ENCODE assay signal across 8 cellular contexts in the genomic region with DNA sequence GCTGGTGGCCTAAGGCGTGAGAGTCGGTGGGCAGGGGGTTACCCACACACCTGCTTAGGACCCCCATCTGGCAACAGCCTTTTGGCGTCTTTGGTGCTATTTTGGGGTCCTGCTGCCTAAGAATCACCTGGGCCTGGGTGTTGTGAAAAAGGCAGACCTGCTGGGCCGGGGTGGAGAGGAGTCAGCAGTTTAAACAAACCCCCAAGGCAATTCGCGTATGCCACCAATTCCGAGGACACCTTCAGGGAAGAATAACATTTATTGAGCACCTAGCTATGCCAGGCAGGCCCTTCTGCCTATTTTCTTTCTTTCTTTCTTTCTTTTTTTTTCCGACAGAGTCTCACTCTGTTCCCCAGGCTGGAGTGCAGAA. TPM values are rescaled to one million over a fixed set of nuclear protein-coding genes. Genes with fewer than 3 reads are reported as not detected.
DNase-seq lines count a peak whose midpoint lies in the region; ATAC-seq, FAIRE-seq and TF ChIP-seq lines count a peak whose summit lies in the region.

No MANE protein-coding gene starts in this region.

- no peak overlapping the region for H2AK5ac ChIP-seq in H1 (ENCODE audit: low read depth, low read length)

- H3K9me3 Mint-ChIP-seq in CD4-positive, alpha-beta T cell, result no peaks in the 10 kb centered on the region

- H3K4me1 ChIP-seq in H1 (replicated peaks in 1 of 4; ENCODE audit: control insufficient read depth in 3 of 4, insufficient read depth in 4 of 4, low read length in 3 of 4) (peaks cover 4 to 44% (median 32%) of the 10 kb centered on the region in 4 experiments), neutrophil (ENCODE audit: control insufficient read depth in 1 of 2, insufficient read depth in 1 of 2, low read depth in 1 of 2, low read length in 1 of 2) (peaks cover 53 to 59% of the 10 kb centered on the region in 2 experiments)

- H3K4me1 Mint-ChIP-seq in CD4-positive, alpha-beta T cell (ENCODE audit: low read depth), result peaks cover 37% of the 10 kb centered on the region

- no peak overlapping the region for H3K56ac ChIP-seq in H1 (replicated peaks; ENCODE audit: insufficient read length, low read depth, low read length)

- H3K36me3 ChIP-seq in H1 (ENCODE audit: control insufficient read depth in 2 of 4, insufficient read depth in 4 of 4, low read length in 3 of 4) (no peaks in the 10 kb centered on the region), neutrophil (no peaks in the 10 kb centered on the region)

- TF ChIP-seq CTCF in CD4-positive, alpha-beta T cell (IDR thresholded peaks at IDR 0.05), result no peak
- TF ChIP-seq CTCF in H1 (IDR thresholded peaks at IDR 0.05; ENCODE audit: control extremely low read depth in 1 of 3, insufficient read depth in 1 of 3, low read depth in 1 of 3, low read length in 3 of 3) (no peak), neutrophil (IDR thresholded peaks at IDR 0.05) (no peak)

- no peak for FAIRE-seq in H1 (lab: Jason Lieb, UNC)

- H2BK20ac ChIP-seq in H1 (ENCODE audit: low read length), result no peak overlapping the region

- no peak overlapping the region for H3K9ac ChIP-seq in H1 (replicated peaks in 1 of 4; ENCODE audit: extremely low read depth in 1 of 4, low read depth in 3 of 4, low read length in 3 of 4)

- DNase-seq in CD4-positive, alpha-beta T cell, result no peak
- DNase-seq in NCI-H69 (lab: John Stamatoyannopoulos, UW) (peak; percentile 95), H1 (ENCODE audit: low read depth in 1 of 2, low spot score in 2 of 2) (no peak), G401 (ENCODE audit: low spot score) (no peak), DMS53 treated with DMSO at 0.1 percent for 48 hours (lab: John Stamatoyannopoulos, UW; ENCODE audit: unreplicated experiment) (no peak)

- no peaks in the 10 kb centered on the region for H3K79me1 ChIP-seq in H1 (ENCODE audit: low read depth, low read length)

- peak overlapping the region; percentile 60; the same call in 1 of the 2 replicates for H2BK12ac ChIP-seq in H1 (ENCODE audit: low read depth, low read length)

- no peak for TF ChIP-seq EP300 in H1 (IDR thresholded peaks at IDR 0.05; ENCODE audit: borderline replicate concordance in 1 of 2, low read depth in 2 of 2, low read length in 2 of 2)

- H3K4me3 ChIP-seq in H1 (ENCODE audit: extremely low read depth in 1 of 4, insufficient read depth in 2 of 4, low read depth in 3 of 4, low read length in 4 of 4) (no peak overlapping the region), neutrophil (ENCODE audit: low read depth in 1 of 2, low read length in 1 of 2) (peak overlapping the region; percentile 13 to 20)

- no peaks in the 10 kb centered on the region for H3K27me3 ChIP-seq in CD4-positive, alpha-beta T cell (ENCODE audit: control insufficient read depth, insufficient read depth, low read length)
- H3K27me3 ChIP-seq in H1 (replicated peaks in 1 of 4; ENCODE audit: control insufficient read depth in 3 of 4, extremely low read depth in 1 of 4, insufficient read depth in 3 of 4, low read length in 3 of 4), result peaks cover 0 to 2% (median 0%) of the 10 kb centered on the region in 4 experiments; a peak in 2 of 7 replicates
- H3K27me3 ChIP-seq in neutrophil, result no peaks in the 10 kb centered on the region

- CTCF ChIA-PET in CD4-positive, alpha-beta T cell (lab: Charles Lee), result no interaction called here
- CTCF ChIA-PET in H1 (lab: Charles Lee; ENCODE audit: partially characterized antibody), result interaction anchor here (0.9 to 1.2 kb wide), 2 partner anchors 38 to 56 kb away, joined by 3 read pairs; no protein-coding TSS in a partner anchor

- POLR2A ChIA-PET in CD4-positive, alpha-beta T cell (lab: Charles Lee), result interaction anchor here (1.1 to 2.0 kb wide), 2 partner anchors 11 to 54 kb away, joined by 5 to 11 read pairs; partner anchors contain the start of gene TOB1
- POLR2A ChIA-PET in H1 (lab: Charles Lee; ENCODE audit: partially characterized antibody), result interaction anchor here (3.0 to 7.9 kb wide), 2 partner anchors 11 to 54 kb away, joined by 13 to 71 read pairs; partner anchors contain the start of gene TOB1

- TF ChIP-seq RAD21 in H1 (IDR thresholded peaks at IDR 0.05 in 1 of 2, conservative IDR thresholded peaks at IDR 0.05 in 1 of 2; ENCODE audit: low read depth in 2 of 2, low read length in 2 of 2), result no peak

- H4K8ac ChIP-seq in H1 (ENCODE audit: extremely low read depth, insufficient read depth, low read length), result no peak overlapping the region

- H2BK120ac ChIP-seq in H1 (replicated peaks; ENCODE audit: low read depth, low read length), result no peak overlapping the region

- no peaks in the 10 kb centered on the region for H3K23me2 ChIP-seq in H1 (ENCODE audit: low read depth, low read length)

- H2BK15ac ChIP-seq in H1 (ENCODE audit: low read length), result no peak overlapping the region

- in situ Hi-C loops in G401 (cut with HindIII; ENCODE audit: low sequenced_read_pairs), result no loop called here

- H3K27ac Mint-ChIP-seq in CD4-positive, alpha-beta T cell, result peak overlapping the region; percentile 93

- no peak overlapping the region for H3K4ac ChIP-seq in H1 (replicated peaks; ENCODE audit: insufficient read length, low read depth, low read length)

- no peak overlapping the region for H4K91ac ChIP-seq in H1 (replicated peaks; ENCODE audit: insufficient read length, low read length)

- ATAC-seq in CD4-positive, alpha-beta T cell (ENCODE audit: poor library complexity), result no peak
- ATAC-seq in HG02588 (IDR thresholded peaks at IDR 0.05; ENCODE audit: unreplicated experiment), result no peak
- ATAC-seq in GM18868 (IDR thresholded peaks at IDR 0.05; ENCODE audit: unreplicated experiment), result no peak

- H3K23ac ChIP-seq in H1 (ENCODE audit: insufficient read length), result no peak overlapping the region

- H2AFZ ChIP-seq in H1 (ENCODE audit: low read length), result no peak overlapping the region

- H2BK5ac ChIP-seq in H1 (ENCODE audit: low read depth, low read length), result no peak overlapping the region

- no peak overlapping the region for H3K4me3 Mint-ChIP-seq in CD4-positive, alpha-beta T cell

- H3K14ac ChIP-seq in H1 (ENCODE audit: insufficient read length), result no peak overlapping the region

- no peak for TF ChIP-seq POLR2A in H1 (IDR thresholded peaks at IDR 0.05; ENCODE audit: control extremely low read depth in 1 of 2, low read depth in 2 of 2, low read length in 2 of 2)

- no peak overlapping the region for H4K5ac ChIP-seq in H1 (ENCODE audit: insufficient read length, low read depth, low read length)

- H3K18ac ChIP-seq in H1 (ENCODE audit: extremely low read depth, low read length), result peak overlapping the region; percentile 60; the same call in 1 of the 2 replicates

- H3K27ac ChIP-seq in CD4-positive, alpha-beta T cell (ENCODE audit: low read depth, low read length), result no peak overlapping the region
- H3K27ac ChIP-seq in H1 (ENCODE audit: low read depth, low read length) (no peak overlapping the region; the same call in 1 of the 2 replicates), neutrophil (peak overlapping the region; percentile 87)

- H3K36me3 Mint-ChIP-seq in CD4-positive, alpha-beta T cell (ENCODE audit: low read depth), result no peaks in the 10 kb centered on the region

- H3K4me2 ChIP-seq in H1 (ENCODE audit: insufficient read depth in 1 of 2, low read depth in 2 of 2, low read length in 2 of 2), result no peak overlapping the region

- H3K27me3 Mint-ChIP-seq in CD4-positive, alpha-beta T cell, result no peaks in the 10 kb centered on the region

- no peaks in the 10 kb centered on the region for H4K20me1 ChIP-seq in H1 (replicated peaks in 1 of 2; ENCODE audit: control insufficient read depth in 1 of 2, insufficient read depth in 2 of 2, low read length in 2 of 2)

- H3K9me3 ChIP-seq in CD4-positive, alpha-beta T cell (ENCODE audit: control insufficient read depth, low read length), result no peaks in the 10 kb centered on the region
- H3K9me3 ChIP-seq in H1 (ENCODE audit: insufficient read depth in 2 of 2, low read depth in 1 of 2, low read length in 1 of 2), result no peaks in the 10 kb centered on the region
- no peaks in the 10 kb centered on the region for H3K9me3 ChIP-seq in neutrophil

- intact Hi-C loops in CD4-positive, alpha-beta T cell (cut with DNase I, micrococcal nuclease), result no loop called here

- 80% methylated on average over 7 of the region's 8 CpGs; no CpG with 5 or more reads in 1 of the 2 experiments for WGBS in H1 (ENCODE audit: extremely low coverage in 1 of 2, insufficient coverage in 1 of 2, insufficient read length in 1 of 2, insufficient replicate concordance in 2 of 2, low coverage in 1 of 2, low lambda C conversion rate in 2 of 2, missing lambda C conversion rate in 1 of 2), 2 experiments

- H3K79me2 ChIP-seq in H1 (ENCODE audit: control insufficient read depth in 1 of 2, insufficient read depth in 2 of 2, low read length in 2 of 2), result no peaks in the 10 kb centered on the region

TF ChIP-seq in H1, 55 proteins besides CTCF, POLR2A, EP300 and RAD21 (continues in another document):
- TF ChIP-seq BCL11A (IDR thresholded peaks at IDR 0.05; ENCODE audit: low read depth in 2 of 2, low read length in 2 of 2), result no peak
- TF ChIP-seq SIN3A (conservative IDR thresholded peaks at IDR 0.05 in 1 of 2, IDR thresholded peaks at IDR 0.05 in 1 of 2; ENCODE audit: low read depth in 1 of 2, low read length in 2 of 2), result no peak; a peak in 1 of 4 replicates
- TF ChIP-seq YY1 (IDR thresholded peaks at IDR 0.05; ENCODE audit: low read depth, low read length), result no peak
- TF ChIP-seq KDM4A (IDR thresholded peaks at IDR 0.05; ENCODE audit: low read depth, low read length, severe bottlenecking), result no peak
- no peak for TF ChIP-seq HDAC6 (IDR thresholded peaks at IDR 0.05; ENCODE audit: low read depth, low read length)
- TF ChIP-seq PHF8 (conservative IDR thresholded peaks at IDR 0.05; ENCODE audit: low read depth, low read length), result no peak
- no peak for TF ChIP-seq TEAD4 (IDR thresholded peaks at IDR 0.05; ENCODE audit: low read depth, low read length)
- TF ChIP-seq TAF7 (optimal IDR thresholded peaks at IDR 0.05; ENCODE audit: borderline replicate concordance, low read depth, low read length), result no peak
- TF ChIP-seq SRF (IDR thresholded peaks at IDR 0.05; ENCODE audit: low read depth, low read length), result no peak
- TF ChIP-seq SUZ12 (IDR thresholded peaks at IDR 0.05; ENCODE audit: low read length), result no peak
- TF ChIP-seq RBBP5 (IDR thresholded peaks at IDR 0.05; ENCODE audit: borderline replicate concordance, low read depth, low read length), result no peak
- no peak for TF ChIP-seq CHD1 (IDR thresholded peaks at IDR 0.05; ENCODE audit: low read depth, low read length)

RNA-seq across cellular contexts. Expression of gene TOB1, which starts 53.9 kb away (rescaled TPM):
- 100 to 1,000 TPM; 419 to 449 TPM for total RNA-seq in CD4-positive, alpha-beta T cell
- total RNA-seq in H1 (2021; fragmentation: NEBNext Ultra II Directional; extraction: Animal tissue kit (Norgen Biotek cat#: 25700)), result 20.8 and 26.7 TPM in 2 replicates
- polyA plus RNA-seq in H1 (2011; rRNA removed), result 9.7 and 14.4 TPM in 2 replicates
- 12.0 TPM for polyA plus RNA-seq in H1 (2011; cell fraction: cytosol; rRNA removed)
- 17.7 TPM for polyA plus RNA-seq in H1 (2011; cell fraction: nucleus; rRNA removed)
- 24.8 to 32.2 TPM (median 27.7 TPM) in 4 replicates for polyA plus RNA-seq in H1 (2012, experiment 1 of 2)
- polyA plus RNA-seq in H1 (2012, experiment 2 of 2), result 5.9 TPM
- polyA plus RNA-seq in H1 (2013, experiment 1 of 2), result 21.6 TPM
- polyA plus RNA-seq in H1 (2013, experiment 2 of 2), result 22.3 TPM
- 22.6 and 27.7 TPM in 2 replicates for polyA minus RNA-seq in H1 (2011; rRNA and poly(A)+ RNA removed)
- polyA minus RNA-seq in H1 (2011; cell fraction: cytosol; rRNA and poly(A)+ RNA removed), result 22.5 TPM
- 52.2 TPM for polyA minus RNA-seq in H1 (2011; cell fraction: nucleus; rRNA and poly(A)+ RNA removed)
- total RNA-seq in G401 (2014; rRNA removed; shearing (Covaris generic)), result 18.5 and 26.4 TPM in 2 replicates

Comparison
In these comparisons a context has a peak if more than half of its experiments do, and no peak if none do; other contexts are left out.
1. H3K4me3 ChIP-seq: peak in neutrophil (2 of 2); none in H1 (0 of 4).
2. RNA of gene TOB1, which starts 53.9 kb away (total RNA-seq): 419 to 449 TPM in CD4-positive, alpha-beta T cell; 18.5 to 26.4 TPM in G401 and 20.8 to 26.7 TPM in H1; every median in the first group is over 10 times any median in the second.